1 cellular context compared by ENCODE assay signal in genomic region chr12:63753743-63754142, GRCh38.
TF ChIP-seq lines count a peak whose summit lies in the region.

No MANE protein-coding gene starts in this region.

TF ChIP-seq in HepG2, 621 proteins besides CTCF, POLR2A, EP300 and RAD21 (continued from another document):
- TF ChIP-seq RERE (CRISPR knock-in tag; IDR thresholded peaks at IDR 0.05; ENCODE audit: low read depth) (no peak), KMT2B (CRISPR knock-in tag; IDR thresholded peaks at IDR 0.05) (no peak), PRPF4 (IDR thresholded peaks at IDR 0.05; ENCODE audit: low read depth, low read length, poor library complexity, severe bottlenecking) (no peak), NONO (IDR thresholded peaks at IDR 0.05) (no peak), NONO (CRISPR knock-in tag; conservative IDR thresholded peaks at IDR 0.05) (no peak), ATM (IDR thresholded peaks at IDR 0.05; ENCODE audit: borderline replicate concordance) (no peak), ZNF430 (CRISPR knock-in tag; IDR thresholded peaks at IDR 0.05) (no peak), THAP7 (CRISPR knock-in tag; IDR thresholded peaks at IDR 0.05) (no peak), KAT7 (CRISPR knock-in tag; IDR thresholded peaks at IDR 0.05; ENCODE audit: borderline replicate concordance) (no peak)
TF ChIP-seq in HepG2: peak in this region for 0.
